In genomic region chr10:13219685-13220670, GRCh38 we compare ENCODE assay signal across 1 cellular context.
TF ChIP-seq lines count a peak whose summit lies in the region.

No MANE protein-coding gene starts in this region.

TF ChIP-seq in GM23338, 12 proteins besides CTCF, POLR2A, EP300 and RAD21 (continued from another document):
- no peak for TF ChIP-seq ZNF462 (CRISPR knock-in tag; IDR thresholded peaks at IDR 0.05)
- TF ChIP-seq ZNF114 (CRISPR knock-in tag; IDR thresholded peaks at IDR 0.05): no peak
- no peak for TF ChIP-seq EZH2phosphoT487 (IDR thresholded peaks at IDR 0.05; ENCODE audit: unreplicated experiment)
- TF ChIP-seq EZH2 (IDR thresholded peaks at IDR 0.05; ENCODE audit: low read depth, unreplicated experiment): no peak
TF ChIP-seq in GM23338: peak in this region for 0.
